Comparison of ENCODE assay signal across 10 cellular contexts in genomic region chr19:3065675-3066357, GRCh38. TPM values are rescaled to one million over a fixed set of nuclear protein-coding genes. Genes with fewer than 3 reads are reported as not detected.
DNase-seq lines count a peak whose midpoint lies in the region; ATAC-seq and TF ChIP-seq lines count a peak whose summit lies in the region.
"Had no signal": no experiment of that assay in that cellular context is flagged by ENCODE, and none has a peak within 500 bp of the region (broad histone marks: within the 10 kb centered on the region; RNA-seq: fewer than 3 reads in every experiment).

No MANE protein-coding gene starts in this region.

- H3K4me2 ChIP-seq in neuronal stem cell (ENCODE audit: insufficient read depth, low read length, poor library complexity, severe bottlenecking), result no peak overlapping the region

- WGBS in neuronal stem cell (ENCODE audit: extremely low coverage in 2 of 2, insufficient read length in 2 of 2, insufficient replicate concordance in 1 of 2), 2 donors, result no CpG with 5 or more reads among the region's 15 CpGs
- 68 to 77% methylated on average over 15 of the region's 15 CpGs for WGBS in aorta, 2 donors

- H3K14ac ChIP-seq in neuronal stem cell (ENCODE audit: low read length), result no peak overlapping the region

- H2BK5ac ChIP-seq in neuronal stem cell (ENCODE audit: low read length), result no peak overlapping the region

- peaks cover 3% of the 10 kb centered on the region for H3K4me1 ChIP-seq in HEK293 (ENCODE audit: control insufficient read depth, insufficient read depth, low read length)
- peaks cover 0 to 2% of the 10 kb centered on the region in 2 donors for H3K4me1 ChIP-seq in neuronal stem cell (ENCODE audit: control insufficient read depth in 2 of 2, insufficient read depth in 1 of 2, low read depth in 1 of 2, low read length in 2 of 2)
- H3K4me1 ChIP-seq in aorta (ENCODE audit: control insufficient read depth in 1 of 2, insufficient read depth in 2 of 2, low read length in 2 of 2), result no peaks in the 10 kb centered on the region

- peak overlapping the region; percentile 43 for H4K91ac ChIP-seq in neuronal stem cell (ENCODE audit: low read depth, low read length, poor library complexity)

- H3K9me3 ChIP-seq in HEK293 (ENCODE audit: control insufficient read depth, insufficient read depth, low read depth, low read length), result no peaks in the 10 kb centered on the region
- H3K9me3 ChIP-seq in neuronal stem cell (replicated peaks in 1 of 2; ENCODE audit: control insufficient read depth in 2 of 2, insufficient read depth in 1 of 2, low read depth in 1 of 2, low read length in 2 of 2), result no peaks in the 10 kb centered on the region
- H3K9me3 ChIP-seq in aorta (ENCODE audit: control insufficient read depth, low read length), result no peaks in the 10 kb centered on the region
- H3K9me3 ChIP-seq: left ventricle myocardium inferior had no signal

- no peak overlapping the region for H2BK120ac ChIP-seq in neuronal stem cell (ENCODE audit: low read depth, low read length)

- no peak overlapping the region for H3K4ac ChIP-seq in neuronal stem cell (ENCODE audit: low read length)

- peak overlapping the region; percentile 56 for H2AK5ac ChIP-seq in neuronal stem cell (ENCODE audit: low read depth, low read length)

- CTCF ChIA-PET in HEK293 (lab: Yijun Ruan, JAX), result interaction anchor here (0.6 to 1.8 kb wide), 2 partner anchors 38 kb away, joined by 3 to 4 read pairs; no protein-coding TSS in a partner anchor

- H3K4me3 ChIP-seq in HEK293 (ENCODE audit: low read depth, low read length), result no peak overlapping the region
- no peak overlapping the region for H3K4me3 ChIP-seq in neuronal stem cell (ENCODE audit: low read length in 2 of 2)
- H3K4me3 ChIP-seq in aorta (ENCODE audit: low read length in 2 of 2), result no peak overlapping the region
- H3K4me3 ChIP-seq: left ventricle myocardium inferior had no signal

- H3K23ac ChIP-seq in neuronal stem cell (ENCODE audit: low read depth, low read length, poor library complexity), result no peak overlapping the region

- H3K18ac ChIP-seq in neuronal stem cell (ENCODE audit: low read length), result no peak overlapping the region

- no peak overlapping the region for H2AFZ ChIP-seq in neuronal stem cell (ENCODE audit: low read length)

- DNase-seq in NCI-H1436 (lab: John Stamatoyannopoulos, UW) (peak; percentile 42), NCI-H1436 treated with DMSO at 0.1 percent for 48 hours (lab: John Stamatoyannopoulos, UW) (no peak), NCI-H2081 treated with DMSO at 0.1 percent for 48 hours (lab: John Stamatoyannopoulos, UW) (peak; percentile 18), neuronal stem cell (ENCODE audit: low spot score) (no peak), SK-N-DZ (ENCODE audit: low spot score) (no peak), aorta (no peak), SIG-M5 (lab: John Stamatoyannopoulos, UW) (no peak)
- DNase-seq: 8988T, left ventricle myocardium inferior had no signal

- no peaks in the 10 kb centered on the region for H3K36me3 ChIP-seq in HEK293 (ENCODE audit: control insufficient read depth in 2 of 2, insufficient read depth in 1 of 2, low read length in 2 of 2)
- peaks cover 0 to 3% of the 10 kb centered on the region in 2 donors for H3K36me3 ChIP-seq in neuronal stem cell (replicated peaks in 1 of 2; ENCODE audit: control insufficient read depth in 2 of 2, insufficient read depth in 2 of 2, low read length in 2 of 2)
- H3K36me3 ChIP-seq in aorta (ENCODE audit: control insufficient read depth in 1 of 2, insufficient read depth in 2 of 2, low read length in 1 of 2), result no peaks in the 10 kb centered on the region
- H3K36me3 ChIP-seq: left ventricle myocardium inferior had no signal

- intact Hi-C loops in aorta (cut with DNase I), result no loop called here

- ATAC-seq in aorta (ENCODE audit: low FRiP score), result no peak

- TF ChIP-seq CTCF in HEK293 (tag by site-specific recombination; IDR thresholded peaks at IDR 0.05), result no peak

- no peak overlapping the region for H3K27ac ChIP-seq in HEK293 (ENCODE audit: extremely low read depth, low read depth, low read length)
- no peak overlapping the region for H3K27ac ChIP-seq in neuronal stem cell (replicated peaks; ENCODE audit: low read length)
- H3K27ac ChIP-seq in aorta (ENCODE audit: low read depth in 1 of 2, low read length in 2 of 2), result no peak overlapping the region
- H3K27ac ChIP-seq: left ventricle myocardium inferior had no signal

- no peak overlapping the region for H2BK12ac ChIP-seq in neuronal stem cell (ENCODE audit: low read length)

- H3K27me3 ChIP-seq in neuronal stem cell (ENCODE audit: control insufficient read depth in 3 of 3, insufficient read depth in 3 of 3, low read depth in 1 of 3, low read length in 3 of 3) (peaks cover 0 to 17% (median 7%) of the 10 kb centered on the region in 3 experiments), aorta (ENCODE audit: control insufficient read depth in 1 of 2, insufficient read depth in 2 of 2, low read length in 1 of 2) (no peaks in the 10 kb centered on the region)

- POLR2A ChIA-PET in HEK293 (lab: Yijun Ruan, JAX), result no interaction called here

- H2BK15ac ChIP-seq in neuronal stem cell (ENCODE audit: low read length), result peak overlapping the region; percentile 75

- no peak overlapping the region for H3K9ac ChIP-seq in neuronal stem cell (ENCODE audit: low read depth, low read length, poor library complexity)

- H4K8ac ChIP-seq in neuronal stem cell (ENCODE audit: low read depth, low read length), result no peak overlapping the region

- H3K79me1 ChIP-seq in neuronal stem cell (ENCODE audit: low read depth, low read length), result no peaks in the 10 kb centered on the region

TF ChIP-seq in HEK293, 187 proteins besides CTCF, POLR2A, EP300 and RAD21 (continues in another document):
- TF ChIP-seq, protein P1, sequence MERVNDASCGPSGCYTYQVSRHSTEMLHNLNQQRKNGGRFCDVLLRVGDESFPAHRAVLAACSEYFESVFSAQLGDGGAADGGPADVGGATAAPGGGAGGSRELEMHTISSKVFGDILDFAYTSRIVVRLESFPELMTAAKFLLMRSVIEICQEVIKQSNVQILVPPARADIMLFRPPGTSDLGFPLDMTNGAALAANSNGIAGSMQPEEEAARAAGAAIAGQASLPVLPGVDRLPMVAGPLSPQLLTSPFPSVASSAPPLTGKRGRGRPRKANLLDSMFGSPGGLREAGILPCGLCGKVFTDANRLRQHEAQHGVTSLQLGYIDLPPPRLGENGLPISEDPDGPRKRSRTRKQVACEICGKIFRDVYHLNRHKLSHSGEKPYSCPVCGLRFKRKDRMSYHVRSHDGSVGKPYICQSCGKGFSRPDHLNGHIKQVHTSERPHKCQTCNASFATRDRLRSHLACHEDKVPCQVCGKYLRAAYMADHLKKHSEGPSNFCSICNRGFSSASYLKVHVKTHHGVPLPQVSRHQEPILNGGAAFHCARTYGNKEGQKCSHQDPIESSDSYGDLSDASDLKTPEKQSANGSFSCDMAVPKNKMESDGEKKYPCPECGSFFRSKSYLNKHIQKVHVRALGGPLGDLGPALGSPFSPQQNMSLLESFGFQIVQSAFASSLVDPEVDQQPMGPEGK (tag by site-specific recombination; IDR thresholded peaks at IDR 0.05), result peak; percentile 37
- no peak for TF ChIP-seq HOXC10 (CRISPR knock-in tag; IDR thresholded peaks at IDR 0.05)
- peak; percentile 31; the same call in 1 of the 2 replicates for TF ChIP-seq ZFHX2 (tag by site-specific recombination; conservative IDR thresholded peaks at IDR 0.05)
- TF ChIP-seq ZNF335 (tag by site-specific recombination; conservative IDR thresholded peaks at IDR 0.05), result 0 out of 2 replicates have a peak, but pooled peaks have one; percentile 11
- no peak for TF ChIP-seq ZNF501 (tag by site-specific recombination; IDR thresholded peaks at IDR 0.05)
- no peak for TF ChIP-seq ZNF37A (tag by site-specific recombination; IDR thresholded peaks at IDR 0.05)
- no peak for TF ChIP-seq ZNF140 (tag by site-specific recombination; IDR thresholded peaks at IDR 0.05)
- no peak for TF ChIP-seq ZNF391 (tag by site-specific recombination; IDR thresholded peaks at IDR 0.05; ENCODE audit: borderline replicate concordance, low read depth)
- no peak for TF ChIP-seq ZNF560 (tag by site-specific recombination; IDR thresholded peaks at IDR 0.05; ENCODE audit: borderline replicate concordance)
- peak; percentile 45; the same call in 1 of the 2 replicates for TF ChIP-seq EGR2 (tag by site-specific recombination; IDR thresholded peaks at IDR 0.05; ENCODE audit: low read depth)
- TF ChIP-seq ZNF571 (tag by site-specific recombination; IDR thresholded peaks at IDR 0.05), result no peak
- 0 out of 2 replicates have a peak, but pooled peaks have one; percentile 30 for TF ChIP-seq GLIS1 (tag by site-specific recombination; IDR thresholded peaks at IDR 0.05)
- no peak for TF ChIP-seq ZNF214 (tag by site-specific recombination; IDR thresholded peaks at IDR 0.05; ENCODE audit: borderline replicate concordance)
- TF ChIP-seq ZBTB8A (tag by site-specific recombination; IDR thresholded peaks at IDR 0.05), result peak; percentile 49; the same call in 1 of the 2 replicates
- TF ChIP-seq SETDB1 (IDR thresholded peaks at IDR 0.05; ENCODE audit: insufficient read length, low read length), result no peak

RNA-seq across cellular contexts. Expression of gene TLE5, which starts 3.5 kb away (rescaled TPM):
- polyA plus RNA-seq in neuronal stem cell (2013, experiment 1 of 2), result 162 TPM
- polyA plus RNA-seq in neuronal stem cell (2013, experiment 2 of 2), result 164 TPM
- polyA plus RNA-seq in SK-N-DZ (2014; cell fraction: cytosol; rRNA removed), result 197 and 209 TPM in 2 replicates
- 168 and 213 TPM in 2 replicates for polyA plus RNA-seq in SK-N-DZ (2014; cell fraction: nucleus; rRNA removed)
- 100 to 1,000 TPM; 305 to 374 TPM for total RNA-seq in aorta
- polyA plus RNA-seq in aorta, result 100 to 1,000 TPM; 598 to 642 TPM

RNA-seq across cellular contexts. Expression of gene GNA11, which starts 28.3 kb away (rescaled TPM):
- polyA plus RNA-seq in neuronal stem cell (2013, experiment 1 of 2), result 19.2 TPM
- polyA plus RNA-seq in neuronal stem cell (2013, experiment 2 of 2), result 20.0 TPM
- polyA plus RNA-seq in SK-N-DZ (2014; cell fraction: cytosol; rRNA removed), result 19.1 and 24.7 TPM in 2 replicates
- polyA plus RNA-seq in SK-N-DZ (2014; cell fraction: nucleus; rRNA removed), result 24.0 and 25.2 TPM in 2 replicates
- total RNA-seq in aorta, result 10 to 100 TPM; 57.1 to 65.6 TPM
- 10 to 100 TPM; 43.2 to 44.2 TPM for polyA plus RNA-seq in aorta

RNA-seq across cellular contexts. Expression of gene TLE2, which starts 36.7 kb away (rescaled TPM):
- polyA plus RNA-seq in neuronal stem cell (2013, experiment 1 of 2), result 0.36 TPM
- polyA plus RNA-seq in neuronal stem cell (2013, experiment 2 of 2), result 0.21 TPM
- 1.2 and 1.7 TPM in 2 replicates for polyA plus RNA-seq in SK-N-DZ (2014; cell fraction: cytosol; rRNA removed)
- polyA plus RNA-seq in SK-N-DZ (2014; cell fraction: nucleus; rRNA removed), result 1.1 and 2.9 TPM in 2 replicates
- 10 to 100 TPM; 32.9 to 54.8 TPM for total RNA-seq in aorta
- 100 to 1,000 TPM in 1 of 2 donors, 10 to 100 TPM in 1; 32.7 to 127 TPM for polyA plus RNA-seq in aorta

Comparison
In these comparisons a context has a peak if more than half of its experiments do, and no peak if none do; other contexts are left out.
1. DNase-seq: peak in NCI-H1436 (single experiment) and NCI-H2081 treated with DMSO at 0.1 percent for 48 hours (single experiment); none in NCI-H1436 treated with DMSO at 0.1 percent for 48 hours (single experiment), neuronal stem cell (single experiment), SK-N-DZ (single experiment), aorta (0 of 2) and SIG-M5 (single experiment).